ENCODE assay signal across 8 cellular contexts in the genomic region with DNA sequence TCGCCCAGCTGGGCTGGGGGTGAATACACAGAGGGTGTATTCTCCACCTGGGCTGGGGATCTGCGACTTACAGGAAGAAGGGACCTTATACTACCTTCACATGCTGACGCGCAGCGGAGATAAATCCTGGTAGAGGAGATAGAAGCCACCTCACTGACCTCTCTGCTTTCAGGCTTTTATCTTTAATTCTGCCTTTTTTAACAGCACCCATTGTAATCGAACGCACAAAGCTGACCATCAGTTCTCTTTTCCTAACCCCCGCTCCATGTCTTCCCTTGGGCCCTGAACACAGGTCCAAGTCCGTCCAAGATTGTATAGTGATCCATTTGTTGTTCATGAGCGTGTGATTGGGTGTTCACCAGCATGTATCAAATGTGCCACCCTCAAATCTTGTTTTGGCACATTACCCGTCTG. TPM values are rescaled to one million over a fixed set of nuclear protein-coding genes. Genes with fewer than 3 reads are reported as not detected.
A peak's percentile ranks its signal among the peaks of the same experiment; 100 is the strongest.
DNase-seq lines count a peak whose midpoint lies in the region; ATAC-seq and TF ChIP-seq lines count a peak whose summit lies in the region.

No MANE protein-coding gene starts in this region.

- no peaks in the 10 kb centered on the region for H3K27me3 ChIP-seq in left lung
- H3K27me3 ChIP-seq in thoracic aorta (replicated peaks; ENCODE audit: insufficient read depth): no peaks in the 10 kb centered on the region

- peaks cover 0 to 26% of the 10 kb centered on the region in 2 donors for H3K36me3 ChIP-seq in left lung
- peaks cover 3% of the 10 kb centered on the region for H3K36me3 ChIP-seq in thoracic aorta

- WGBS in adipose tissue, 3 donors: 79 to 84% (median 81%) methylated on average over 11 of the region's 11 CpGs

- ATAC-seq in activated CD4-positive, alpha-beta T cell treated with anti-CD3 and anti-CD28 coated beads for 36 hours: no peak
- ATAC-seq in left lung: no peak
- ATAC-seq in thoracic aorta (ENCODE audit: insufficient number of reproducible peaks, low FRiP score, low read depth): no peak

- H3K4me3 ChIP-seq in left lung: peak overlapping the region in 1 of 2 donors; percentile 93
- H3K4me3 ChIP-seq in thoracic aorta: peak overlapping the region; percentile 90

- H3K9me3 Mint-ChIP-seq in activated CD4-positive, alpha-beta T cell treated with anti-CD3 and anti-CD28 coated beads for 36 hours (ENCODE audit: low read depth): no peaks in the 10 kb centered on the region

- DNase-seq in activated CD4-positive, alpha-beta T cell treated with anti-CD3 and anti-CD28 coated beads for 36 hours: no peak
- DNase-seq in activated CD4-positive, alpha-beta T cell treated with anti-CD3 and anti-CD28 coated beads for 48 hours: no peak
- DNase-seq in left lung (no peak), thoracic aorta (ENCODE audit: low spot score) (no peak), activated gamma-delta T cell (lab: John Stamatoyannopoulos, UW) (no peak), NCI-H524 treated with DMSO at 0.1 percent for 48 hours (lab: John Stamatoyannopoulos, UW) (no peak)
- DNase-seq in activated CD8-positive, alpha-beta memory T cell treated with anti-CD3 and anti-CD28 coated beads, Interleukin-2, amount 50 U/mL, for 48 hours: no peak

- POLR2A ChIA-PET in activated CD4-positive, alpha-beta T cell treated with anti-CD3 and anti-CD28 coated beads for 36 hours (lab: Charles Lee): no interaction called here

- intact Hi-C loops in activated CD4-positive, alpha-beta T cell treated with anti-CD3 and anti-CD28 coated beads for 36 hours (cut with DNase I, micrococcal nuclease): loop anchor here (1.0 to 2.0 kb wide), 9 partner anchors 9 to 331 kb away; a partner anchor contains a TSS
- intact Hi-C loops in left lung (cut with DNase I): no loop called here

- H3K9me3 ChIP-seq in left lung (no peaks in the 10 kb centered on the region), thoracic aorta (no peaks in the 10 kb centered on the region)

- peaks cover 14 to 47% of the 10 kb centered on the region in 2 donors for H3K4me1 ChIP-seq in left lung
- H3K4me1 ChIP-seq in thoracic aorta (ENCODE audit: control insufficient read depth in 1 of 2, low read depth in 2 of 2): peaks cover 17 to 34% of the 10 kb centered on the region in 2 donors

- peak overlapping the region; percentile 97 for H3K4me3 Mint-ChIP-seq in activated CD4-positive, alpha-beta T cell treated with anti-CD3 and anti-CD28 coated beads for 36 hours

- H3K27ac ChIP-seq in adipose tissue (ENCODE audit: low read depth, low read length) (peak overlapping the region; percentile 71), left lung (peak overlapping the region; percentile 97 to 98), thoracic aorta (peak overlapping the region; percentile 90 to 92)

- CTCF ChIA-PET in activated CD4-positive, alpha-beta T cell treated with anti-CD3 and anti-CD28 coated beads for 36 hours (lab: Charles Lee): no interaction called here

- TF ChIP-seq CTCF in left lung (IDR thresholded peaks at IDR 0.05) (no peak), thoracic aorta (IDR thresholded peaks at IDR 0.05) (no peak)

- peaks cover 10% of the 10 kb centered on the region for H3K36me3 Mint-ChIP-seq in activated CD4-positive, alpha-beta T cell treated with anti-CD3 and anti-CD28 coated beads for 36 hours (ENCODE audit: low read depth)

- H3K4me1 Mint-ChIP-seq in activated CD4-positive, alpha-beta T cell treated with anti-CD3 and anti-CD28 coated beads for 36 hours: peaks cover 38% of the 10 kb centered on the region

- peak overlapping the region; percentile 95 for H3K27ac Mint-ChIP-seq in activated CD4-positive, alpha-beta T cell treated with anti-CD3 and anti-CD28 coated beads for 36 hours

- no peaks in the 10 kb centered on the region for H3K27me3 Mint-ChIP-seq in activated CD4-positive, alpha-beta T cell treated with anti-CD3 and anti-CD28 coated beads for 36 hours

RNA-seq across cellular contexts. Expression of a gene that starts 0.7 kb away (rescaled TPM):
- 10 to 100 TPM; 50.7 to 52.2 TPM for total RNA-seq in activated CD4-positive, alpha-beta T cell treated with anti-CD3 and anti-CD28 coated beads for 36 hours
- polyA plus RNA-seq in adipose tissue: 100 to 1,000 TPM in 2 of 3 donors, 10 to 100 TPM in 1; 71.4 to 181 (median 165) TPM
- total RNA-seq in left lung (100 to 1,000 TPM; 101 to 118 TPM), thoracic aorta (10 to 100 TPM; 68.1 to 94.4 TPM)

RNA-seq across cellular contexts. Expression of a gene that starts 2.0 kb away (rescaled TPM):
- not detected for total RNA-seq in activated CD4-positive, alpha-beta T cell treated with anti-CD3 and anti-CD28 coated beads for 36 hours
- not detected for polyA plus RNA-seq in adipose tissue
- total RNA-seq in left lung (not detected), thoracic aorta (not detected)

RNA-seq across cellular contexts. Expression of a gene that starts 8.7 kb away (rescaled TPM):
- total RNA-seq in activated CD4-positive, alpha-beta T cell treated with anti-CD3 and anti-CD28 coated beads for 36 hours: 10 to 100 TPM; 60.3 to 76.1 TPM
- 10 to 100 TPM; 26.8 to 46.9 (median 42.3) TPM for polyA plus RNA-seq in adipose tissue
- total RNA-seq in left lung (10 to 100 TPM; 27.1 to 29.3 TPM), thoracic aorta (10 to 100 TPM in 1 of 2 donors, 1 to 10 TPM in 1; 9.8 to 24.2 TPM)

RNA-seq across cellular contexts. Expression of a gene that starts 23.1 kb away (rescaled TPM):
- total RNA-seq in activated CD4-positive, alpha-beta T cell treated with anti-CD3 and anti-CD28 coated beads for 36 hours: 10 to 100 TPM in 1 of 2 experiments, 1 to 10 TPM in 1; 7.7 to 11.6 TPM
- polyA plus RNA-seq in adipose tissue: 1 to 10 TPM; 4.3 to 6.9 (median 6.0) TPM
- 10 to 100 TPM in 1 of 2 donors, 1 to 10 TPM in 1; 6.7 to 13.0 TPM for total RNA-seq in left lung
- total RNA-seq in thoracic aorta: 10 to 100 TPM in 1 of 2 donors, 1 to 10 TPM in 1; 6.1 to 24.0 TPM

RNA-seq across cellular contexts. Expression of a gene that starts 23.4 kb away (rescaled TPM):
- total RNA-seq in activated CD4-positive, alpha-beta T cell treated with anti-CD3 and anti-CD28 coated beads for 36 hours: 100 to 1,000 TPM; 154 to 167 TPM
- polyA plus RNA-seq in adipose tissue: 100 to 1,000 TPM in 1 of 3 donors, 10 to 100 TPM in 2; 79.0 to 132 (median 90.3) TPM
- total RNA-seq in left lung (100 to 1,000 TPM; 144 to 174 TPM), thoracic aorta (100 to 1,000 TPM; 282 to 286 TPM)

Comparison
In these comparisons a context has a peak if more than half of its experiments do, and no peak if none do; other contexts are left out.
1. intact Hi-C loops: an anchor here in activated CD4-positive, alpha-beta T cell treated with anti-CD3 and anti-CD28 coated beads for 36 hours (1.0 to 2.0 kb wide); none called in left lung.